In genomic region chr2:146450131-146450530, GRCh38 we compare ENCODE assay signal across 20 cellular contexts.
"Had no signal": no experiment of that assay in that cellular context is flagged by ENCODE, and none has a peak within 500 bp of the region (broad histone marks: within the 10 kb centered on the region; RNA-seq: fewer than 3 reads in every experiment).

No MANE protein-coding gene starts in this region.

- H3K9me3 ChIP-seq: SJCRH30 had no signal

- H3K4me3 ChIP-seq: SJCRH30 had no signal

- H3K27ac ChIP-seq: RWPE1, SJCRH30 had no signal

- H3K4me1 ChIP-seq: SJCRH30 had no signal

- FAIRE-seq: HepG2 had no signal

- DNase-seq: IMR-90, Karpas-422, KG1, MM.1S, NCI-H1092 treated with DMSO at 0.1 percent for 48 hours, NCI-H1436, NCI-H187, NCI-H2029, NCI-H2081 treated with DMSO at 0.1 percent for 48 hours, NCI-H2171, NCI-H226, NCI-H446, NCI-H510A, NCI-H524 treated with DMSO at 0.1 percent for 48 hours, NCI-H69, NCI-H774, SHP77 treated with DMSO at 0.1 percent for 48 hours, SJCRH30 had no signal

- H3K27me3 ChIP-seq: SJCRH30 had no signal

- H3K36me3 ChIP-seq: SJCRH30 had no signal
